ENCODE assay signal across 8 cellular contexts in the genomic region with DNA sequence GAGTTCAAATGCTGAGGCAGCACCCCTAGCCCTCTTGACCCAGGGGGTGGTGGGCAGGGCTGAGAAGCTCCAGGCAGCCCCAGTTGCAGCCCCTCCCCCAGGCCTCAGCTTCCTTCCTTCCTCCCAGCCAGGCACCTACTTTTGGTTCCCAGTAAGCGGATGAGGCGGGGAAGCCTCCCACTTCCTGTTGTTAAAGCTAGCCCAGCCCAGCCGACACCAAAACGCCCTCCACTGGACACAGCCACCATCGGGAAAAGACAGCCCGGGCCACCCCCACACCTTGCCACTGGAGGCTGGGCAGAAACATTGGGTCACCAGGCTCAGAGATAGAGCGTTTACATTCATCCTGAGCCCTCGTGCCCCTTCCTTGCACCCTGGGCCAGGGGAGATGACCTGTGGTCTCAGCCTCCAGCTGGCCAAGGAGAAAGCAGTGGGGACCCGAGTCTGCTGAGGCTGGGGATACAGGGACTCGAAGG. TPM values are rescaled to one million over a fixed set of nuclear protein-coding genes. Genes with fewer than 3 reads are reported as not detected.
DNase-seq lines count a peak whose midpoint lies in the region; ATAC-seq and TF ChIP-seq lines count a peak whose summit lies in the region.

No MANE protein-coding gene starts in this region.

- peak; percentile 84 for DNase-seq in Daoy (ENCODE audit: low read depth)
- DNase-seq in NCI-H460 (ENCODE audit: extremely low read depth, low read depth): peak; percentile 51
- peak; percentile 30 for DNase-seq in activated T-helper 9 cell treated with anti-CD3 and anti-CD28 coated beads, Interleukin-2, amount 50 U/mL, for 16 hours (ENCODE audit: low read depth)
- DNase-seq in foreskin keratinocyte: peak; percentile 38 to 59
- peak; percentile 36 for DNase-seq in neural crest cell (ENCODE audit: low read depth, low spot score)
- DNase-seq in type B pancreatic cell (ENCODE audit: extremely low spot score, unreplicated experiment): no peak

- no peak for ATAC-seq in foreskin keratinocyte
- ATAC-seq in HG03280 (IDR thresholded peaks at IDR 0.05; ENCODE audit: unreplicated experiment): no peak
- ATAC-seq in GM21529 (IDR thresholded peaks at IDR 0.05; ENCODE audit: unreplicated experiment): no peak

- H3K27me3 Mint-ChIP-seq in neural crest cell (ENCODE audit: low read depth) (no peaks in the 10 kb centered on the region), type B pancreatic cell (no peaks in the 10 kb centered on the region)

- H3K27me3 ChIP-seq in foreskin keratinocyte: no peaks in the 10 kb centered on the region

- H3K27ac Mint-ChIP-seq in neural crest cell (ENCODE audit: unreplicated experiment) (peak overlapping the region; percentile 12), type B pancreatic cell (no peak overlapping the region)

- peak overlapping the region; percentile 85 for H3K4me3 Mint-ChIP-seq in neural crest cell
- H3K4me3 Mint-ChIP-seq in type B pancreatic cell: peak overlapping the region; percentile 63

- TF ChIP-seq CTCF in foreskin keratinocyte (conservative IDR thresholded peaks at IDR 0.05): peak; percentile 66
- TF ChIP-seq CTCF in neural crest cell (conservative IDR thresholded peaks at IDR 0.05): no peak
- TF ChIP-seq CTCF in type B pancreatic cell (conservative IDR thresholded peaks at IDR 0.05): peak; percentile 34

- H3K9me3 Mint-ChIP-seq in neural crest cell: no peaks in the 10 kb centered on the region
- H3K9me3 Mint-ChIP-seq in type B pancreatic cell: no peaks in the 10 kb centered on the region

- H3K4me1 ChIP-seq in foreskin keratinocyte: peaks cover 9% of the 10 kb centered on the region

- H3K4me1 Mint-ChIP-seq in neural crest cell (peaks cover 27% of the 10 kb centered on the region), type B pancreatic cell (ENCODE audit: unreplicated experiment) (peaks cover 16% of the 10 kb centered on the region)

- peak overlapping the region; percentile 90 for H3K27ac ChIP-seq in foreskin keratinocyte

- H3K36me3 Mint-ChIP-seq in neural crest cell (ENCODE audit: low read depth): no peaks in the 10 kb centered on the region
- no peaks in the 10 kb centered on the region for H3K36me3 Mint-ChIP-seq in type B pancreatic cell

RNA-seq across cellular contexts. Expression of gene DUSP7, which starts 3.5 kb away (rescaled TPM):
- total RNA-seq in Daoy (2014; rRNA removed; shearing (Covaris generic)): 14.2 TPM in 2 replicates
- total RNA-seq in NCI-H460 (2014; rRNA removed; shearing (Covaris generic)): 10.9 and 11.3 TPM in 2 replicates
- polyA plus RNA-seq in NCI-H460 (2014; cell fraction: nucleus; rRNA removed): 10.0 and 10.2 TPM in 2 replicates
- 119 and 131 TPM in 2 replicates for total RNA-seq in foreskin keratinocyte
- 107 and 117 TPM in 2 replicates for polyA plus RNA-seq in foreskin keratinocyte
- total RNA-seq in neural crest cell: 24.2 and 24.3 TPM in 2 replicates
- total RNA-seq in type B pancreatic cell (ENCODE audit: low replicate concordance): 11.9 and 25.9 TPM in 2 replicates

RNA-seq across cellular contexts. Expression of gene RPL29, which starts 57.2 kb away (rescaled TPM):
- total RNA-seq in Daoy (2014; rRNA removed; shearing (Covaris generic)): 865 and 1,191 TPM in 2 replicates
- total RNA-seq in NCI-H460 (2014; rRNA removed; shearing (Covaris generic)): 1,557 and 1,701 TPM in 2 replicates
- 959 and 1,094 TPM in 2 replicates for polyA plus RNA-seq in NCI-H460 (2014; cell fraction: nucleus; rRNA removed)
- total RNA-seq in foreskin keratinocyte (1,319 and 1,629 TPM in 2 replicates), neural crest cell (1,471 and 1,533 TPM in 2 replicates), type B pancreatic cell (ENCODE audit: low replicate concordance) (1,439 and 1,690 TPM in 2 replicates)
- polyA plus RNA-seq in foreskin keratinocyte: 2,404 and 2,789 TPM in 2 replicates
